1 cellular context compared by ENCODE assay signal in the genomic region with DNA sequence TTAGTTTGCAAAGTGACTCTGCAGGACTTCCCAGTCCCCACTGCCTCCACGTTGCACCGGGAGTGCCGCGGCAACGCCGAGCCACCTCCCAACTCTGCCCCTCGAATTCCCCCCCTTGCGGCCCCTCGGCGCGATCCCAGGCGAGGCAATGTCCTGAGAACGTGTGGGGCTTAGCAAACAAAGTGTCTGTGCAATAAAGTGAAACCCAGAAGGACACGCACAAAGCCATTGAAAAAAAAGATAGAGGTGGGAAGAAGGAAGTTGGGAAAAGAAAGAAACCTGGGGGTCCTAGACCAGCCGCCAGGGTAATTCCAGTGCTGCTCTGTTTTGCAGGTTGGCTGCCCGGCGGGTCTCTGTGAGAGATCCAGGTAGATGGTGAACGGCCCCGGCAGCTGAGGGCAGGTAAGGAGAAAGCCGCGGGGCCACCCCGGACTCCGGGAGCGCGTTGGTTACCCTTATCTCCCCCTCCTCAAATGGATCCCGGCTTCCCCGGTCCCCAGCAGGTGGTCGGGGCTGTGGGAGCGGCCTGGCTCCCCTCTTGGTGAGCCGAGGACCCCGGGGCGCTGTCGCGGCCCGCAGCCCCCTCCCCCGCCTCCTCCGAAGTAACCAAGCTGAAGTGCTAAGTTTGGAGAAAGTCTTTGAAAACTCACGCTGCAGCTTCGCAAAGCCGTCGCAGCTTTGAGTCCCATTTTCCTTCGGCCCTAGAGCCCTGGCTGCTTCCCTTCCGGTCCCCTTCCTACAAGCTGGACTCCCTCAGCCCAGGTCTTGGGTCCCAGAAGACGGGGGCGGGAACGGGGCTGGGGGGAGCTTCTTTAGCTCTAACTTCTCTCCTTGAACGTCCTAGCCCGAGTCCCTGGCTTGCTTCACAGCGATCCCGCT.
TF ChIP-seq lines count a peak whose summit lies in the region.

No MANE protein-coding gene starts in this region.

TF ChIP-seq in HEK293, 187 proteins besides CTCF, POLR2A, EP300 and RAD21 (continued from another document and continues in another):
- TF ChIP-seq, protein P1, sequence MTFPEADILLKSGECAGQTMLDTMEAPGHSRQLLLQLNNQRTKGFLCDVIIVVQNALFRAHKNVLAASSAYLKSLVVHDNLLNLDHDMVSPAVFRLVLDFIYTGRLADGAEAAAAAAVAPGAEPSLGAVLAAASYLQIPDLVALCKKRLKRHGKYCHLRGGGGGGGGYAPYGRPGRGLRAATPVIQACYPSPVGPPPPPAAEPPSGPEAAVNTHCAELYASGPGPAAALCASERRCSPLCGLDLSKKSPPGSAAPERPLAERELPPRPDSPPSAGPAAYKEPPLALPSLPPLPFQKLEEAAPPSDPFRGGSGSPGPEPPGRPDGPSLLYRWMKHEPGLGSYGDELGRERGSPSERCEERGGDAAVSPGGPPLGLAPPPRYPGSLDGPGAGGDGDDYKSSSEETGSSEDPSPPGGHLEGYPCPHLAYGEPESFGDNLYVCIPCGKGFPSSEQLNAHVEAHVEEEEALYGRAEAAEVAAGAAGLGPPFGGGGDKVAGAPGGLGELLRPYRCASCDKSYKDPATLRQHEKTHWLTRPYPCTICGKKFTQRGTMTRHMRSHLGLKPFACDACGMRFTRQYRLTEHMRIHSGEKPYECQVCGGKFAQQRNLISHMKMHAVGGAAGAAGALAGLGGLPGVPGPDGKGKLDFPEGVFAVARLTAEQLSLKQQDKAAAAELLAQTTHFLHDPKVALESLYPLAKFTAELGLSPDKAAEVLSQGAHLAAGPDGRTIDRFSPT (tag by site-specific recombination; IDR thresholded peaks at IDR 0.05), result no peak
- TF ChIP-seq, protein P2, sequence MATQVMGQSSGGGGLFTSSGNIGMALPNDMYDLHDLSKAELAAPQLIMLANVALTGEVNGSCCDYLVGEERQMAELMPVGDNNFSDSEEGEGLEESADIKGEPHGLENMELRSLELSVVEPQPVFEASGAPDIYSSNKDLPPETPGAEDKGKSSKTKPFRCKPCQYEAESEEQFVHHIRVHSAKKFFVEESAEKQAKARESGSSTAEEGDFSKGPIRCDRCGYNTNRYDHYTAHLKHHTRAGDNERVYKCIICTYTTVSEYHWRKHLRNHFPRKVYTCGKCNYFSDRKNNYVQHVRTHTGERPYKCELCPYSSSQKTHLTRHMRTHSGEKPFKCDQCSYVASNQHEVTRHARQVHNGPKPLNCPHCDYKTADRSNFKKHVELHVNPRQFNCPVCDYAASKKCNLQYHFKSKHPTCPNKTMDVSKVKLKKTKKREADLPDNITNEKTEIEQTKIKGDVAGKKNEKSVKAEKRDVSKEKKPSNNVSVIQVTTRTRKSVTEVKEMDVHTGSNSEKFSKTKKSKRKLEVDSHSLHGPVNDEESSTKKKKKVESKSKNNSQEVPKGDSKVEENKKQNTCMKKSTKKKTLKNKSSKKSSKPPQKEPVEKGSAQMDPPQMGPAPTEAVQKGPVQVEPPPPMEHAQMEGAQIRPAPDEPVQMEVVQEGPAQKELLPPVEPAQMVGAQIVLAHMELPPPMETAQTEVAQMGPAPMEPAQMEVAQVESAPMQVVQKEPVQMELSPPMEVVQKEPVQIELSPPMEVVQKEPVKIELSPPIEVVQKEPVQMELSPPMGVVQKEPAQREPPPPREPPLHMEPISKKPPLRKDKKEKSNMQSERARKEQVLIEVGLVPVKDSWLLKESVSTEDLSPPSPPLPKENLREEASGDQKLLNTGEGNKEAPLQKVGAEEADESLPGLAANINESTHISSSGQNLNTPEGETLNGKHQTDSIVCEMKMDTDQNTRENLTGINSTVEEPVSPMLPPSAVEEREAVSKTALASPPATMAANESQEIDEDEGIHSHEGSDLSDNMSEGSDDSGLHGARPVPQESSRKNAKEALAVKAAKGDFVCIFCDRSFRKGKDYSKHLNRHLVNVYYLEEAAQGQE (tag by site-specific recombination; IDR thresholded peaks at IDR 0.05), result no peak
- TF ChIP-seq ZBTB1 (tag by site-specific recombination; IDR thresholded peaks at IDR 0.05) (no peak), ZNF292 (tag by site-specific recombination; IDR thresholded peaks at IDR 0.05; ENCODE audit: borderline replicate concordance, low read depth) (no peak), ZNF274 (IDR thresholded peaks at IDR 0.05; ENCODE audit: low read length) (no peak), ZNF274 (tag by site-specific recombination; IDR thresholded peaks at IDR 0.05; ENCODE audit: borderline replicate concordance) (no peak), FEZF1 (tag by site-specific recombination; IDR thresholded peaks at IDR 0.05) (no peak), ZNF24 (tag by site-specific recombination; IDR thresholded peaks at IDR 0.05) (no peak), ZNF391 (tag by site-specific recombination; IDR thresholded peaks at IDR 0.05; ENCODE audit: borderline replicate concordance, low read depth) (no peak), ZNF621 (tag by site-specific recombination; IDR thresholded peaks at IDR 0.05) (no peak), ZNF843 (tag by site-specific recombination; IDR thresholded peaks at IDR 0.05) (no peak), KLF7 (tag by site-specific recombination; IDR thresholded peaks at IDR 0.05; ENCODE audit: borderline replicate concordance) (no peak), ZBTB8A (tag by site-specific recombination; IDR thresholded peaks at IDR 0.05) (no peak), GLIS2 (tag by site-specific recombination; IDR thresholded peaks at IDR 0.05) (peak; percentile 80), ZXDB (tag by site-specific recombination; IDR thresholded peaks at IDR 0.05) (peak; percentile 2; the same call in 1 of the 2 replicates), KLF10 (tag by site-specific recombination; IDR thresholded peaks at IDR 0.05) (no peak), ZFP3 (tag by site-specific recombination; IDR thresholded peaks at IDR 0.05; ENCODE audit: low read depth) (no peak)
- TF ChIP-seq, protein P3, sequence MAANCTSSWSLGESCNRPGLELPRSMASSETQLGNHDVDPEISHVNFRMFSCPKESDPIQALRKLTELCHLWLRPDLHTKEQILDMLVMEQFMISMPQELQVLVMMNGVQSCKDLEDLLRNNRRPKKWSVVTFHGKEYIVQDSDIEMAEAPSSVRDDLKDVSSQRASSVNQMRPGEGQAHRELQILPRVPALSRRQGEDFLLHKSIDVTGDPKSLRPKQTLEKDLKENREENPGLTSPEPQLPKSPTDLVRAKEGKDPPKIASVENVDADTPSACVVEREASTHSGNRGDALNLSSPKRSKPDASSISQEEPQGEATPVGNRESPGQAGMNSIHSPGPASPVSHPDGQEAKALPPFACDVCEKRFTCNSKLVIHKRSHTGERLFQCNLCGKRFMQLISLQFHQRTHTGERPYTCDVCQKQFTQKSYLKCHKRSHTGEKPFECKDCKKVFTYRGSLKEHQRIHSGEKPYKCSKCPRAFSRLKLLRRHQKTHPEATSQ (tag by site-specific recombination; IDR thresholded peaks at IDR 0.05), result no peak
- TF ChIP-seq, protein P4, sequence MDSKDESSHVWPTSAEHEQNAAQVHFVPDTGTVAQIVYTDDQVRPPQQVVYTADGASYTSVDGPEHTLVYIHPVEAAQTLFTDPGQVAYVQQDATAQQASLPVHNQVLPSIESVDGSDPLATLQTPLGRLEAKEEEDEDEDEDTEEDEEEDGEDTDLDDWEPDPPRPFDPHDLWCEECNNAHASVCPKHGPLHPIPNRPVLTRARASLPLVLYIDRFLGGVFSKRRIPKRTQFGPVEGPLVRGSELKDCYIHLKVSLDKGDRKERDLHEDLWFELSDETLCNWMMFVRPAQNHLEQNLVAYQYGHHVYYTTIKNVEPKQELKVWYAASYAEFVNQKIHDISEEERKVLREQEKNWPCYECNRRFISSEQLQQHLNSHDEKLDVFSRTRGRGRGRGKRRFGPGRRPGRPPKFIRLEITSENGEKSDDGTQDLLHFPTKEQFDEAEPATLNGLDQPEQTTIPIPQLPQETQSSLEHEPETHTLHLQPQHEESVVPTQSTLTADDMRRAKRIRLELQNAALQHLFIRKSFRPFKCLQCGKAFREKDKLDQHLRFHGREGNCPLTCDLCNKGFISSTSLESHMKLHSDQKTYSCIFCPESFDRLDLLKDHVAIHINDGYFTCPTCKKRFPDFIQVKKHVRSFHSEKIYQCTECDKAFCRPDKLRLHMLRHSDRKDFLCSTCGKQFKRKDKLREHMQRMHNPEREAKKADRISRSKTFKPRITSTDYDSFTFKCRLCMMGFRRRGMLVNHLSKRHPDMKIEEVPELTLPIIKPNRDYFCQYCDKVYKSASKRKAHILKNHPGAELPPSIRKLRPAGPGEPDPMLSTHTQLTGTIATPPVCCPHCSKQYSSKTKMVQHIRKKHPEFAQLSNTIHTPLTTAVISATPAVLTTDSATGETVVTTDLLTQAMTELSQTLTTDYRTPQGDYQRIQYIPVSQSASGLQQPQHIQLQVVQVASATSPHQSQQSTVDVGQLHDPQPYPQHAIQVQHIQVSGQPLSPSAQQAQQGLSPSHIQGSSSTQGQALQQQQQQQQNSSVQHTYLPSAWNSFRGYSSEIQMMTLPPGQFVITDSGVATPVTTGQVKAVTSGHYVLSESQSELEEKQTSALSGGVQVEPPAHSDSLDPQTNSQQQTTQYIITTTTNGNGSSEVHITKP (tag by site-specific recombination; IDR thresholded peaks at IDR 0.05), result peak; percentile 7; the same call in 1 of the 2 replicates
- TF ChIP-seq, protein P5, sequence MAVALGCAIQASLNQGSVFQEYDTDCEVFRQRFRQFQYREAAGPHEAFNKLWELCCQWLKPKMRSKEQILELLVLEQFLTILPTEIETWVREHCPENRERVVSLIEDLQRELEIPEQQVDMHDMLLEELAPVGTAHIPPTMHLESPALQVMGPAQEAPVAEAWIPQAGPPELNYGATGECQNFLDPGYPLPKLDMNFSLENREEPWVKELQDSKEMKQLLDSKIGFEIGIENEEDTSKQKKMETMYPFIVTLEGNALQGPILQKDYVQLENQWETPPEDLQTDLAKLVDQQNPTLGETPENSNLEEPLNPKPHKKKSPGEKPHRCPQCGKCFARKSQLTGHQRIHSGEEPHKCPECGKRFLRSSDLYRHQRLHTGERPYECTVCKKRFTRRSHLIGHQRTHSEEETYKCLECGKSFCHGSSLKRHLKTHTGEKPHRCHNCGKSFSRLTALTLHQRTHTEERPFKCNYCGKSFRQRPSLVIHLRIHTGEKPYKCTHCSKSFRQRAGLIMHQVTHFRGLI (tag by site-specific recombination; IDR thresholded peaks at IDR 0.05), result no peak
- TF ChIP-seq, protein P6, sequence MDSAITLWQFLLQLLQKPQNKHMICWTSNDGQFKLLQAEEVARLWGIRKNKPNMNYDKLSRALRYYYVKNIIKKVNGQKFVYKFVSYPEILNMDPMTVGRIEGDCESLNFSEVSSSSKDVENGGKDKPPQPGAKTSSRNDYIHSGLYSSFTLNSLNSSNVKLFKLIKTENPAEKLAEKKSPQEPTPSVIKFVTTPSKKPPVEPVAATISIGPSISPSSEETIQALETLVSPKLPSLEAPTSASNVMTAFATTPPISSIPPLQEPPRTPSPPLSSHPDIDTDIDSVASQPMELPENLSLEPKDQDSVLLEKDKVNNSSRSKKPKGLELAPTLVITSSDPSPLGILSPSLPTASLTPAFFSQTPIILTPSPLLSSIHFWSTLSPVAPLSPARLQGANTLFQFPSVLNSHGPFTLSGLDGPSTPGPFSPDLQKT (IDR thresholded peaks at IDR 0.05; ENCODE audit: borderline replicate concordance, low read depth, low read length), result no peak
- TF ChIP-seq, protein P7, sequence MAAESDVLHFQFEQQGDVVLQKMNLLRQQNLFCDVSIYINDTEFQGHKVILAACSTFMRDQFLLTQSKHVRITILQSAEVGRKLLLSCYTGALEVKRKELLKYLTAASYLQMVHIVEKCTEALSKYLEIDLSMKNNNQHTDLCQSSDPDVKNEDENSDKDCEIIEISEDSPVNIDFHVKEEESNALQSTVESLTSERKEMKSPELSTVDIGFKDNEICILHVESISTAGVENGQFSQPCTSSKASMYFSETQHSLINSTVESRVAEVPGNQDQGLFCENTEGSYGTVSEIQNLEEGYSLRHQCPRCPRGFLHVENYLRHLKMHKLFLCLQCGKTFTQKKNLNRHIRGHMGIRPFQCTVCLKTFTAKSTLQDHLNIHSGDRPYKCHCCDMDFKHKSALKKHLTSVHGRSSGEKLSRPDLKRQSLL (tag by site-specific recombination; IDR thresholded peaks at IDR 0.05), result no peak
- TF ChIP-seq, protein P8, sequence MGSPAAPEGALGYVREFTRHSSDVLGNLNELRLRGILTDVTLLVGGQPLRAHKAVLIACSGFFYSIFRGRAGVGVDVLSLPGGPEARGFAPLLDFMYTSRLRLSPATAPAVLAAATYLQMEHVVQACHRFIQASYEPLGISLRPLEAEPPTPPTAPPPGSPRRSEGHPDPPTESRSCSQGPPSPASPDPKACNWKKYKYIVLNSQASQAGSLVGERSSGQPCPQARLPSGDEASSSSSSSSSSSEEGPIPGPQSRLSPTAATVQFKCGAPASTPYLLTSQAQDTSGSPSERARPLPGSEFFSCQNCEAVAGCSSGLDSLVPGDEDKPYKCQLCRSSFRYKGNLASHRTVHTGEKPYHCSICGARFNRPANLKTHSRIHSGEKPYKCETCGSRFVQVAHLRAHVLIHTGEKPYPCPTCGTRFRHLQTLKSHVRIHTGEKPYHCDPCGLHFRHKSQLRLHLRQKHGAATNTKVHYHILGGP (tag by site-specific recombination; IDR thresholded peaks at IDR 0.05), result no peak
- TF ChIP-seq, protein P9, sequence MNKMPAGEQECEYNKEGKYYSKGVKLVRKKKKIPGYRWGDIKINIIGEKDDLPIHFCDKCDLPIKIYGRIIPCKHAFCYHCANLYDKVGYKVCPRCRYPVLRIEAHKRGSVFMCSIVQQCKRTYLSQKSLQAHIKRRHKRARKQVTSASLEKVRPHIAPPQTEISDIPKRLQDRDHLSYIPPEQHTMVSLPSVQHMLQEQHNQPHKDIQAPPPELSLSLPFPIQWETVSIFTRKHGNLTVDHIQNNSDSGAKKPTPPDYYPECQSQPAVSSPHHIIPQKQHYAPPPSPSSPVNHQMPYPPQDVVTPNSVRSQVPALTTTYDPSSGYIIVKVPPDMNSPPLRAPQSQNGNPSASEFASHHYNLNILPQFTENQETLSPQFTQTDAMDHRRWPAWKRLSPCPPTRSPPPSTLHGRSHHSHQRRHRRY (tag by site-specific recombination; IDR thresholded peaks at IDR 0.05), result no peak
- TF ChIP-seq, protein P10, sequence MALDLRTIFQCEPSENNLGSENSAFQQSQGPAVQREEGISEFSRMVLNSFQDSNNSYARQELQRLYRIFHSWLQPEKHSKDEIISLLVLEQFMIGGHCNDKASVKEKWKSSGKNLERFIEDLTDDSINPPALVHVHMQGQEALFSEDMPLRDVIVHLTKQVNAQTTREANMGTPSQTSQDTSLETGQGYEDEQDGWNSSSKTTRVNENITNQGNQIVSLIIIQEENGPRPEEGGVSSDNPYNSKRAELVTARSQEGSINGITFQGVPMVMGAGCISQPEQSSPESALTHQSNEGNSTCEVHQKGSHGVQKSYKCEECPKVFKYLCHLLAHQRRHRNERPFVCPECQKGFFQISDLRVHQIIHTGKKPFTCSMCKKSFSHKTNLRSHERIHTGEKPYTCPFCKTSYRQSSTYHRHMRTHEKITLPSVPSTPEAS (tag by site-specific recombination; IDR thresholded peaks at IDR 0.05), result no peak
- TF ChIP-seq, protein P11, sequence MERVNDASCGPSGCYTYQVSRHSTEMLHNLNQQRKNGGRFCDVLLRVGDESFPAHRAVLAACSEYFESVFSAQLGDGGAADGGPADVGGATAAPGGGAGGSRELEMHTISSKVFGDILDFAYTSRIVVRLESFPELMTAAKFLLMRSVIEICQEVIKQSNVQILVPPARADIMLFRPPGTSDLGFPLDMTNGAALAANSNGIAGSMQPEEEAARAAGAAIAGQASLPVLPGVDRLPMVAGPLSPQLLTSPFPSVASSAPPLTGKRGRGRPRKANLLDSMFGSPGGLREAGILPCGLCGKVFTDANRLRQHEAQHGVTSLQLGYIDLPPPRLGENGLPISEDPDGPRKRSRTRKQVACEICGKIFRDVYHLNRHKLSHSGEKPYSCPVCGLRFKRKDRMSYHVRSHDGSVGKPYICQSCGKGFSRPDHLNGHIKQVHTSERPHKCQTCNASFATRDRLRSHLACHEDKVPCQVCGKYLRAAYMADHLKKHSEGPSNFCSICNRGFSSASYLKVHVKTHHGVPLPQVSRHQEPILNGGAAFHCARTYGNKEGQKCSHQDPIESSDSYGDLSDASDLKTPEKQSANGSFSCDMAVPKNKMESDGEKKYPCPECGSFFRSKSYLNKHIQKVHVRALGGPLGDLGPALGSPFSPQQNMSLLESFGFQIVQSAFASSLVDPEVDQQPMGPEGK (tag by site-specific recombination; IDR thresholded peaks at IDR 0.05), result peak; percentile 25; the same call in 1 of the 2 replicates
